ENCODE assay signal across 10 cellular contexts in the genomic region with DNA sequence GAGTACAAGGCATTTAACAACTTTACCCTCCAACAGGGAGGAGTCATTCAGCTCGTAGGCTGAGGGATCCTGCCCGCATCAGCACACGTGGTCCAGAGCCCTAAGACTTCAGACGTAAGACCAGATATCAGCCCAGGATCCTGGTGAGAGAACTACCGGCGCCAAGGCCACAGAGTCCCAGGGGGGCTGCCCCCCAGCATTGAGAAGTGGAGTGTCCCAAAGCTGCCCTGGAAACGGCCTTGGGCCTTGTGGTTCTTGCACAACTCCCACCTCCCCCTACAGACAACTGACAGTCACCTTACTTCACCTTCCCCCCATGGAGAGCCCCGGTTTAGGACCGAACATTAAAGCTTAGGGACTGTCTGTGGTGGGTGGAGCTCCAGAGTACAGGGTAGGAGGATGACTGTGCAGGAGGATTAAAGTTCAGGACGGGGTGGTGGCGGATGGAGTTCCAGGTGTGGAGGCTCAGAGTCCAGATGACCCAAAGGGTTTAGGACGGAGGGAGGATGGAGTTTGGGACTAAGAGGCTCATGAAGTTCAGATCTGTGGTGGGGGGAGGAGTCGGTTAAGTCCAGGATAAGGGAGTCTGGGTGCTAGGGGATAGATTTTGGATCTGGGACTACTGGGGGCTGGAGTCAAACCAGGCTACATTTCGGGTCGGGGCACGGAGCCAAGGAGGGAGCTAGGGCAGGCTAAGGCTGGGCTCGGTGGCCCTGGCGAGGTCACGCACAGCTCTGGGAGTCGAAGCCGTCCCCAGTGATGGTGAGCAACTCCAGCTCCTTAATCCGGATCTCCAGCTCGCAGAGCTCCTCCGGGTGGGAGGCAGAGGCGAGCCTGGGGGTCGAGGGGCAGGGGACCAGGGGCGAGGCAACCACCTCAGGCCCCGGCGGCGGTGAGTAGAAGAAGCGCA. TPM values are rescaled to one million over a fixed set of nuclear protein-coding genes. Genes with fewer than 3 reads are reported as not detected.
DNase-seq lines count a peak whose midpoint lies in the region; ATAC-seq and TF ChIP-seq lines count a peak whose summit lies in the region.
"Had no signal": no experiment of that assay in that cellular context is flagged by ENCODE, and none has a peak within 500 bp of the region (broad histone marks: within the 10 kb centered on the region; RNA-seq: fewer than 3 reads in every experiment).

No MANE protein-coding gene starts in this region.

- TF ChIP-seq CTCF in ascending aorta (IDR thresholded peaks at IDR 0.05): no peak

- H3K36me3 Mint-ChIP-seq in activated CD4-positive, alpha-beta T cell treated with anti-CD3 and anti-CD28 coated beads for 36 hours (ENCODE audit: low read depth): no peaks in the 10 kb centered on the region

- POLR2A ChIA-PET in activated CD4-positive, alpha-beta T cell treated with anti-CD3 and anti-CD28 coated beads for 36 hours (lab: Charles Lee): interaction anchor here (0.6 kb wide), 1 partner anchor 782 kb away, joined by 7 read pairs; no protein-coding TSS in a partner anchor

- WGBS in thymus: 61% methylated on average over 31 of the region's 31 CpGs

- H3K36me3 ChIP-seq in ascending aorta (peaks cover 0 to under 1% of the 10 kb centered on the region in 2 donors), thymus (ENCODE audit: control insufficient read depth, insufficient read depth) (peaks cover 4% of the 10 kb centered on the region)

- no peaks in the 10 kb centered on the region for H3K9me3 Mint-ChIP-seq in activated CD4-positive, alpha-beta T cell treated with anti-CD3 and anti-CD28 coated beads for 36 hours (ENCODE audit: low read depth)

- no peak for ATAC-seq in activated CD4-positive, alpha-beta T cell treated with anti-CD3 and anti-CD28 coated beads for 36 hours
- no peak for ATAC-seq in HG02973 (IDR thresholded peaks at IDR 0.05; ENCODE audit: unreplicated experiment)
- ATAC-seq in GM21723 (IDR thresholded peaks at IDR 0.05; ENCODE audit: unreplicated experiment): no peak

- H3K4me3 Mint-ChIP-seq in activated CD4-positive, alpha-beta T cell treated with anti-CD3 and anti-CD28 coated beads for 36 hours: peak overlapping the region; percentile 50

- peaks cover 16% of the 10 kb centered on the region for H3K27me3 Mint-ChIP-seq in activated CD4-positive, alpha-beta T cell treated with anti-CD3 and anti-CD28 coated beads for 36 hours

- H3K9me3 ChIP-seq in ascending aorta: no peaks in the 10 kb centered on the region
- H3K9me3 ChIP-seq in thymus (ENCODE audit: control insufficient read depth): no peaks in the 10 kb centered on the region

- H3K27ac ChIP-seq in ascending aorta: peak overlapping the region; percentile 58 to 67
- H3K27ac ChIP-seq in layer of hippocampus (ENCODE audit: low read depth, low read length): peak overlapping the region; percentile 47
- no peak overlapping the region for H3K27ac ChIP-seq in thymus (ENCODE audit: low read depth)

- H3K27ac Mint-ChIP-seq in activated CD4-positive, alpha-beta T cell treated with anti-CD3 and anti-CD28 coated beads for 36 hours: peak overlapping the region; percentile 40

- no peaks in the 10 kb centered on the region for H3K27me3 ChIP-seq in ascending aorta
- no peaks in the 10 kb centered on the region for H3K27me3 ChIP-seq in layer of hippocampus (ENCODE audit: control insufficient read depth, insufficient read depth, low read length)
- H3K27me3 ChIP-seq in thymus (ENCODE audit: control insufficient read depth, insufficient read depth): no peaks in the 10 kb centered on the region

- H3K4me1 ChIP-seq in ascending aorta (peaks cover 0 to 13% of the 10 kb centered on the region in 2 donors), thymus (ENCODE audit: control insufficient read depth, insufficient read depth, low read length) (peaks cover 10% of the 10 kb centered on the region)

- intact Hi-C loops in activated CD4-positive, alpha-beta T cell treated with anti-CD3 and anti-CD28 coated beads for 36 hours (cut with DNase I, micrococcal nuclease): loop anchor here (1.0 to 5.0 kb wide), 8 partner anchors 32 to 1117 kb away; a partner anchor contains a TSS
- intact Hi-C loops in ascending aorta (cut with DNase I): loop anchor here (1.0 to 10.0 kb wide), 6 partner anchors 7 to 555 kb away; a partner anchor contains a TSS

- no peak for DNase-seq in activated CD4-positive, alpha-beta T cell treated with anti-CD3 and anti-CD28 coated beads for 36 hours
- DNase-seq in activated CD4-positive, alpha-beta T cell treated with anti-CD3 and anti-CD28 coated beads, Interleukin-2, amount 50 U/mL, for 1 hour: no peak
- DNase-seq in ascending aorta (ENCODE audit: low spot score in 2 of 2): peak in 1 of 2 donors; percentile 66
- DNase-seq in stimulated activated CD4-positive, alpha-beta T cell treated with anti-CD3 and anti-CD28 coated beads, Interleukin-4, amount 100 ng/mL, for 1 hour: no peak

- peaks cover 18% of the 10 kb centered on the region for H3K4me1 Mint-ChIP-seq in activated CD4-positive, alpha-beta T cell treated with anti-CD3 and anti-CD28 coated beads for 36 hours

- H3K4me3 ChIP-seq in ascending aorta (peak overlapping the region; percentile 67 to 72), thymus (ENCODE audit: low read length) (peak overlapping the region; percentile 62)

- CTCF ChIA-PET in activated CD4-positive, alpha-beta T cell treated with anti-CD3 and anti-CD28 coated beads for 36 hours (lab: Charles Lee): interaction anchor here (0.7 to 3.8 kb wide), 3 partner anchors 16 to 57 kb away, joined by 3 to 16 read pairs (median 4); no protein-coding TSS in a partner anchor

RNA-seq across cellular contexts. Expression of a gene that starts 0.9 kb away (rescaled TPM):
- not detected for total RNA-seq in activated CD4-positive, alpha-beta T cell treated with anti-CD3 and anti-CD28 coated beads for 36 hours
- not detected for total RNA-seq in ascending aorta
- 0.14 TPM for polyA plus RNA-seq in thymus
- total RNA-seq: Daoy, left lobe of liver had no signal

RNA-seq across cellular contexts. Expression of a gene that starts 36.5 kb away (rescaled TPM):
- total RNA-seq in activated CD4-positive, alpha-beta T cell treated with anti-CD3 and anti-CD28 coated beads for 36 hours: 10 to 100 TPM; 58.2 to 60.0 TPM
- 637 TPM for total RNA-seq in ascending aorta
- polyA plus RNA-seq in thymus: 156 TPM

Comparison
In these comparisons a context has a peak if more than half of its experiments do, and no peak if none do; other contexts are left out.
1. RNA of a gene that starts 36.5 kb away (total RNA-seq): 637 TPM in ascending aorta (single experiment); 58.2 to 60.0 TPM in activated CD4-positive, alpha-beta T cell treated with anti-CD3 and anti-CD28 coated beads for 36 hours; every median in the first group is over 10 times any median in the second.